In the genomic region with DNA sequence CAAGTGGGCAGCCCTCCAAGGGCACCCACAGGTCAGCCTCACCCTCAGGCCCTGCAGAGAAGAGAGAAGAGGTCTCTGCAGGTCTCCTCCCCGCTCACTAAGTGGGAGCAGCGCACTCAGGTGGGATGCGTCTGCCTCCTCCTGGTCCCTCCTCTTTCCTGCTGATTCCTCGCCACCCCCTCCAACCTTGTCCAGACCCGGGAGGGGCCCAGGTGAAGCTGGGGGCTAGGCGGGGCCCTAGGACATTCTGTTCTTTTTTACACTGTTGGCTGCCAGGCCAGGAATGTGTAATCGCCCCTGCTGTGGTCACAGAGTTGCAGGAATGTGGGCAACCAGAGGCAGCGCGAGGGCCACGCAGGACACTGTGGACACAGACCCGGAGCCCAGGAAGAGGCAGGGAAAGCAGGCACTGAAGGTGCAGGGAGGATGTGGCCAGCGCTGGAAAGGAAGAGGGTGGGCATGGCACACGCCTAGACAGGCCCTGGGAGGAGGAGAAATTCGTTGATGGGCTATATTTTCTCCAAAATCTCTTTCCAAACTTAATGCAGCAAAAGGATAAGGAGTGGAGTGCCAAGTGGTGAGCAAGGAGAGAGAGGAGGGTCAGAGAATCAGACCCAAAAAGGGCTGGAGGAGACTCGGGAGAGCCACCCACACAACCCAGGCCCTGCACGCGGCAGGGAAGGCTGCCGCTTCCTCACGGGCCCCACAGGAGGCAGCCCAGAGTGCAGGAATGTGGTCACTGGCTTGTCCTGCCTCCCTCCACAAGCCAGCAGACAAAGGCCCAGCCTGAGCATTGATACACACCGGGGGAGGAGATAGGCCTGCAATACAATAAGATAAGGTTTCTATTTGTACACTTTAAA, we compare ENCODE assay signal across 8 cellular contexts. TPM values are rescaled to one million over a fixed set of nuclear protein-coding genes. Genes with fewer than 3 reads are reported as not detected.
DNase-seq lines count a peak whose midpoint lies in the region; ATAC-seq, FAIRE-seq and TF ChIP-seq lines count a peak whose summit lies in the region.

No MANE protein-coding gene starts in this region.

- POLR2A ChIA-PET in BJ (lab: Charles Lee), result no interaction called here

- FAIRE-seq in GM12892 (lab: Jason Lieb, UNC), result no peak

- peak overlapping the region; percentile 8 for H3K27ac Mint-ChIP-seq in activated naive CD8-positive, alpha-beta T cell treated with anti-CD3 and anti-CD28 coated beads, Interleukin-2, amount 50 U/mL, for 24 hours

- H3K9me3 Mint-ChIP-seq in activated naive CD8-positive, alpha-beta T cell treated with anti-CD3 and anti-CD28 coated beads, Interleukin-2, amount 50 U/mL, for 24 hours, result no peaks in the 10 kb centered on the region

- CTCF ChIA-PET in BJ (lab: Yijun Ruan, JAX), result interaction anchor here (0.6 kb wide), 1 partner anchor 41 kb away, joined by 3 read pairs; no protein-coding TSS in a partner anchor

- H3K4me1 Mint-ChIP-seq in activated naive CD8-positive, alpha-beta T cell treated with anti-CD3 and anti-CD28 coated beads, Interleukin-2, amount 50 U/mL, for 24 hours, result peaks cover 32% of the 10 kb centered on the region

- H3K4me2 ChIP-seq in smooth muscle cell, result peak overlapping the region; percentile 13

- H3K4me3 ChIP-seq in BJ (ENCODE audit: low read depth, low read length) (no peak overlapping the region), iPS-15b (ENCODE audit: low read depth, low read length) (peak overlapping the region; percentile 96), smooth muscle cell (no peak overlapping the region)

- peak; percentile 47 for ATAC-seq in activated naive CD8-positive, alpha-beta T cell treated with anti-CD3 and anti-CD28 coated beads, Interleukin-2, amount 50 U/mL, for 24 hours
- ATAC-seq in GM21717 (IDR thresholded peaks at IDR 0.05; ENCODE audit: unreplicated experiment) (no peak), HG03520 (IDR thresholded peaks at IDR 0.05; ENCODE audit: unreplicated experiment) (no peak)

- TF ChIP-seq POLR2A in GM12892 (IDR thresholded peaks at IDR 0.05; ENCODE audit: low read depth, low read length), result no peak

- H4K20me1 ChIP-seq in smooth muscle cell (ENCODE audit: low read depth), result no peaks in the 10 kb centered on the region

- peaks cover 8% of the 10 kb centered on the region for H3K27me3 Mint-ChIP-seq in activated naive CD8-positive, alpha-beta T cell treated with anti-CD3 and anti-CD28 coated beads, Interleukin-2, amount 50 U/mL, for 24 hours

- WGBS in smooth muscle cell (ENCODE audit: low lambda C conversion rate), result 34% methylated on average over 20 of the region's 20 CpGs

- H3K36me3 Mint-ChIP-seq in activated naive CD8-positive, alpha-beta T cell treated with anti-CD3 and anti-CD28 coated beads, Interleukin-2, amount 50 U/mL, for 24 hours (ENCODE audit: low read depth), result no peaks in the 10 kb centered on the region

- H3K36me3 ChIP-seq in BJ (ENCODE audit: control insufficient read depth, insufficient read depth, low read length) (no peaks in the 10 kb centered on the region), iPS-15b (ENCODE audit: control insufficient read depth, insufficient read depth, low read length) (no peaks in the 10 kb centered on the region), smooth muscle cell (ENCODE audit: low read depth) (no peaks in the 10 kb centered on the region)

- peak; percentile 64 for TF ChIP-seq CTCF in BJ (IDR thresholded peaks at IDR 0.05; ENCODE audit: insufficient read depth, low read depth, low read length)
- peak; percentile 30 for TF ChIP-seq CTCF in smooth muscle cell (IDR thresholded peaks at IDR 0.05; ENCODE audit: borderline replicate concordance, insufficient read depth, poor library complexity, severe bottlenecking)

- peak overlapping the region; percentile 0 for H3K4me3 Mint-ChIP-seq in activated naive CD8-positive, alpha-beta T cell treated with anti-CD3 and anti-CD28 coated beads, Interleukin-2, amount 50 U/mL, for 24 hours

- H3K9me3 ChIP-seq in iPS-15b (ENCODE audit: control insufficient read depth, insufficient read depth, low read length) (no peaks in the 10 kb centered on the region), smooth muscle cell (replicated peaks; ENCODE audit: low read depth) (no peaks in the 10 kb centered on the region)

- H3K4me1 ChIP-seq in iPS-15b (ENCODE audit: control insufficient read depth, insufficient read depth, low read length), result peaks cover 17% of the 10 kb centered on the region
- H3K4me1 ChIP-seq in smooth muscle cell (ENCODE audit: low read depth), result peaks cover 53% of the 10 kb centered on the region

- peak overlapping the region; percentile 85 for H3K9ac ChIP-seq in iPS-15b (ENCODE audit: low read depth, low read length)
- no peak overlapping the region for H3K9ac ChIP-seq in smooth muscle cell (ENCODE audit: low read depth)

- H2AFZ ChIP-seq in smooth muscle cell (ENCODE audit: low read depth), result peak overlapping the region; percentile 6

- no peak overlapping the region for H3K27ac ChIP-seq in smooth muscle cell (ENCODE audit: low read depth)

- H3F3A ChIP-seq in smooth muscle cell (ENCODE audit: low read depth), result peaks cover 9% of the 10 kb centered on the region

- H3K27me3 ChIP-seq in BJ (ENCODE audit: control insufficient read depth, insufficient read depth, low read length) (no peaks in the 10 kb centered on the region), iPS-15b (ENCODE audit: control insufficient read depth, insufficient read depth, low read length) (peaks cover 8% of the 10 kb centered on the region), smooth muscle cell (ENCODE audit: low read depth) (no peaks in the 10 kb centered on the region)

- DNase-seq in BJ (ENCODE audit: low read depth), result no peak
- DNase-seq in HK-2 (ENCODE audit: unreplicated experiment), result peak; percentile 63
- DNase-seq in activated naive CD8-positive, alpha-beta T cell treated with anti-CD3 and anti-CD28 coated beads, Interleukin-2, amount 50 U/mL, for 24 hours, result no peak
- no peak for DNase-seq in smooth muscle cell (lab: John Stamatoyannopoulos, UW; ENCODE audit: unreplicated experiment)
- no peak for DNase-seq in GM12892 (ENCODE audit: insufficient read length)

- H3K79me2 ChIP-seq in smooth muscle cell (ENCODE audit: low read depth), result no peaks in the 10 kb centered on the region

RNA-seq across cellular contexts. Expression of a gene that starts 0.9 kb away (rescaled TPM):
- polyA plus RNA-seq in BJ (2011; rRNA removed) (0.18 and 0.36 TPM in 2 replicates), smooth muscle cell (0.57 and 1.0 TPM in 2 replicates)
- 0.57 TPM in 1 of 2 replicates, not detected in the other for polyA minus RNA-seq in BJ (2011; rRNA and poly(A)+ RNA removed)
- total RNA-seq in smooth muscle cell, result 1.3 and 1.5 TPM in 2 replicates
- not detected for polyA plus RNA-seq in GM12892 (2012; ENCODE audit: missing spikeins)

RNA-seq across cellular contexts. Expression of a gene that starts 7.7 kb away (rescaled TPM):
- polyA plus RNA-seq in BJ (2011; rRNA removed) (23.4 and 67.2 TPM in 2 replicates), smooth muscle cell (72.9 and 97.8 TPM in 2 replicates)
- polyA minus RNA-seq in BJ (2011; rRNA and poly(A)+ RNA removed), result 20.7 and 23.3 TPM in 2 replicates
- 35.1 and 38.3 TPM in 2 replicates for total RNA-seq in smooth muscle cell
- 0.40 TPM for polyA plus RNA-seq in GM12892 (2012; ENCODE audit: missing spikeins)

RNA-seq across cellular contexts. Expression of a gene that starts 34.4 kb away (rescaled TPM):
- polyA plus RNA-seq in BJ (2011; rRNA removed), result 170 and 217 TPM in 2 replicates
- 134 and 147 TPM in 2 replicates for polyA minus RNA-seq in BJ (2011; rRNA and poly(A)+ RNA removed)
- 110 and 139 TPM in 2 replicates for total RNA-seq in smooth muscle cell
- polyA plus RNA-seq in smooth muscle cell, result 144 and 148 TPM in 2 replicates
- 6.0 TPM for polyA plus RNA-seq in GM12892 (2012; ENCODE audit: missing spikeins)
